Comparison of ENCODE assay signal across 8 cellular contexts in genomic region chr18:58886864-58887612, GRCh38. TPM values are rescaled to one million over a fixed set of nuclear protein-coding genes. Genes with fewer than 3 reads are reported as not detected.
DNase-seq lines count a peak whose midpoint lies in the region; ATAC-seq, FAIRE-seq and TF ChIP-seq lines count a peak whose summit lies in the region.

No MANE protein-coding gene starts in this region.

- no peaks in the 10 kb centered on the region for H3K9me3 ChIP-seq in MM.1S (replicated peaks; ENCODE audit: insufficient read depth, low read length)
- no peaks in the 10 kb centered on the region for H3K9me3 ChIP-seq in esophagus squamous epithelium

- H2AFZ ChIP-seq in MM.1S (ENCODE audit: low read length), result peak overlapping the region; percentile 57

- H3K36me3 ChIP-seq in MM.1S (replicated peaks; ENCODE audit: insufficient read depth, low read length) (no peaks in the 10 kb centered on the region), esophagus squamous epithelium (peaks cover 0 to 40% (median 0%) of the 10 kb centered on the region in 3 donors)

- H3K9ac ChIP-seq in MM.1S (ENCODE audit: low read length), result no peak overlapping the region; the same call in 1 of the 2 replicates

- H3K27me3 ChIP-seq in MM.1S (replicated peaks; ENCODE audit: insufficient read depth, low read length), result no peaks in the 10 kb centered on the region
- H3K27me3 ChIP-seq in esophagus squamous epithelium, result no peaks in the 10 kb centered on the region

- no peaks in the 10 kb centered on the region for H3K79me2 ChIP-seq in MM.1S (ENCODE audit: low read length)

- H3K27ac ChIP-seq in MM.1S (ENCODE audit: low read length), result peak overlapping the region; percentile 64
- H3K27ac ChIP-seq in esophagus squamous epithelium, result peak overlapping the region; percentile 6 to 78 (median 66)

- DNase-seq in GM19239 (ENCODE audit: insufficient read length, low spot score) (no peak), MM.1S (peak; percentile 59), esophagus squamous epithelium (lab: John Stamatoyannopoulos, UW) (no peak), sciatic nerve (ENCODE audit: low spot score) (no peak), NCI-H748 treated with DMSO at 0.1 percent for 48 hours (lab: John Stamatoyannopoulos, UW) (no peak), pons (ENCODE audit: low spot score) (no peak), NCI-H1694 (lab: John Stamatoyannopoulos, UW) (no peak)
- DNase-seq in activated CD4-positive, alpha-beta T cell treated with anti-CD3 and anti-CD28 coated beads, Interleukin-2, amount 50 U/mL, for 4 hours, result no peak

- peak; percentile 74 for ATAC-seq in sciatic nerve

- intact Hi-C loops in esophagus squamous epithelium (cut with DNase I) (no loop called here), sciatic nerve (cut with DNase I) (no loop called here)

- TF ChIP-seq POLR2A in esophagus squamous epithelium (IDR thresholded peaks at IDR 0.05), result no peak

- H3K4me1 ChIP-seq in MM.1S (ENCODE audit: low read length) (peaks cover 18% of the 10 kb centered on the region), esophagus squamous epithelium (peaks cover 0 to 37% (median 7%) of the 10 kb centered on the region in 3 donors)

- no peaks in the 10 kb centered on the region for H3K9me2 ChIP-seq in MM.1S (replicated peaks; ENCODE audit: insufficient read depth, low read length)

- WGBS in esophagus squamous epithelium, 2 donors, result 36 to 51% methylated on average over 8 of the region's 8 CpGs

- peak overlapping the region; percentile 94 for H3K4me2 ChIP-seq in MM.1S (ENCODE audit: low read depth, low read length)

- TF ChIP-seq CTCF in MM.1S (IDR thresholded peaks at IDR 0.05; ENCODE audit: low read length), result no peak
- TF ChIP-seq CTCF in esophagus squamous epithelium (IDR thresholded peaks at IDR 0.05), result no peak

- H3K4me3 ChIP-seq in MM.1S (ENCODE audit: low read length) (peak overlapping the region; percentile 33), esophagus squamous epithelium (peak overlapping the region in 1 of 4 donors; percentile 28)

- H3F3A ChIP-seq in MM.1S (ENCODE audit: insufficient read depth, low read length), result peaks cover 13% of the 10 kb centered on the region

- peak; percentile 59 for FAIRE-seq in GM19239 (lab: Jason Lieb, UNC)

- no peaks in the 10 kb centered on the region for H4K20me1 ChIP-seq in MM.1S (ENCODE audit: insufficient read depth, low read length)

RNA-seq across cellular contexts. Expression of gene ZNF532, which starts 22.4 kb away (rescaled TPM):
- total RNA-seq in esophagus squamous epithelium (10 to 100 TPM; 30.7 to 52.3 (median 32.6) TPM), sciatic nerve (167 TPM)
